8 cellular contexts compared by ENCODE assay signal in genomic region chr1:15501208-15502032, GRCh38. TPM values are rescaled to one million over a fixed set of nuclear protein-coding genes. Genes with fewer than 3 reads are reported as not detected.
A peak's percentile ranks its signal among the peaks of the same experiment; 100 is the strongest.
DNase-seq lines count a peak whose midpoint lies in the region; ATAC-seq, FAIRE-seq and TF ChIP-seq lines count a peak whose summit lies in the region.

No MANE protein-coding gene starts in this region.

- H3K56ac ChIP-seq in H1 (replicated peaks; ENCODE audit: insufficient read length, low read depth, low read length), result no peak overlapping the region

- no peak overlapping the region for H2BK15ac ChIP-seq in H1 (ENCODE audit: low read length)

- H2BK120ac ChIP-seq in H1 (replicated peaks; ENCODE audit: low read depth, low read length), result no peak overlapping the region

- no peak overlapping the region for H3K23ac ChIP-seq in H1 (ENCODE audit: insufficient read length)

- peak; percentile 64 to 79 for TF ChIP-seq RAD21 in H1 (IDR thresholded peaks at IDR 0.05 in 1 of 2, conservative IDR thresholded peaks at IDR 0.05 in 1 of 2; ENCODE audit: low read depth in 2 of 2, low read length in 2 of 2)

- peaks cover 22% of the 10 kb centered on the region for H3K36me3 Mint-ChIP-seq in activated CD4-positive, alpha-beta T cell treated with anti-CD3 and anti-CD28 coated beads, Interleukin-2, amount 10 ng/mL, durations not matched to agents 24 days and 14 days (ENCODE audit: low read depth)

- H4K5ac ChIP-seq in H1 (ENCODE audit: insufficient read length, low read depth, low read length), result no peak overlapping the region

- no peaks in the 10 kb centered on the region for H3K9me3 Mint-ChIP-seq in activated CD4-positive, alpha-beta T cell treated with anti-CD3 and anti-CD28 coated beads, Interleukin-2, amount 10 ng/mL, durations not matched to agents 24 days and 14 days

- no peak overlapping the region for H3K18ac ChIP-seq in H1 (ENCODE audit: extremely low read depth, low read length)

- H3K27ac ChIP-seq in GM23248 (no peak overlapping the region), H1 (ENCODE audit: low read depth, low read length) (no peak overlapping the region), testis (no peak overlapping the region)

- TF ChIP-seq CTCF in H1 (IDR thresholded peaks at IDR 0.05; ENCODE audit: control extremely low read depth in 1 of 3, insufficient read depth in 1 of 3, low read depth in 1 of 3, low read length in 3 of 3) (peak; percentile 76 to 97 (median 90)), mucosa of descending colon (IDR thresholded peaks at IDR 0.05) (peak; percentile 48), testis (IDR thresholded peaks at IDR 0.05) (peak; percentile 38 to 75 (median 60))

- no peak overlapping the region for H3K14ac ChIP-seq in H1 (ENCODE audit: insufficient read length)

- in situ Hi-C loops in GM23248 (cut with MboI), result no loop called here

- DNase-seq in AG08395 (ENCODE audit: low spot score) (peak; percentile 63), GM23248 (peak; percentile 80), NCI-H446 (lab: John Stamatoyannopoulos, UW) (peak; percentile 27 to 65), H1 (ENCODE audit: low read depth in 1 of 2, low spot score in 2 of 2) (peak; percentile 27 to 90), mucosa of descending colon (peak in 2 of 3 donors; percentile 77 to 82), testis (peak; percentile 82)
- DNase-seq in activated CD4-positive, alpha-beta T cell treated with anti-CD3 and anti-CD28 coated beads, Interleukin-2, amount 10 ng/mL, durations not matched to agents 24 days and 14 days, result peak; percentile 86

- H3K36me3 ChIP-seq in GM23248 (ENCODE audit: low read depth) (no peaks in the 10 kb centered on the region), H1 (ENCODE audit: control insufficient read depth in 2 of 4, insufficient read depth in 4 of 4, low read length in 3 of 4) (peaks cover 0 to 8% (median 2%) of the 10 kb centered on the region in 4 experiments; a peak in 3 of 8 replicates), mucosa of descending colon (ENCODE audit: low read depth) (no peaks in the 10 kb centered on the region), testis (ENCODE audit: low read depth, missing control alignments) (no peaks in the 10 kb centered on the region)

- no peaks in the 10 kb centered on the region for H3K9me3 ChIP-seq in GM23248 (ENCODE audit: low read depth)
- H3K9me3 ChIP-seq in H1 (ENCODE audit: insufficient read depth in 2 of 2, low read depth in 1 of 2, low read length in 1 of 2), result no peaks in the 10 kb centered on the region
- H3K9me3 ChIP-seq in mucosa of descending colon, result peaks cover 5% of the 10 kb centered on the region
- H3K9me3 ChIP-seq in testis, result no peaks in the 10 kb centered on the region

- FAIRE-seq in H1 (lab: Jason Lieb, UNC), result no peak

- no peak overlapping the region for H3K27ac Mint-ChIP-seq in activated CD4-positive, alpha-beta T cell treated with anti-CD3 and anti-CD28 coated beads, Interleukin-2, amount 10 ng/mL, durations not matched to agents 24 days and 14 days

- POLR2A ChIA-PET in H1 (lab: Charles Lee; ENCODE audit: partially characterized antibody), result no interaction called here

- H2AK5ac ChIP-seq in H1 (ENCODE audit: low read depth, low read length), result no peak overlapping the region

- H3K4me3 ChIP-seq in GM23248, result no peak overlapping the region
- H3K4me3 ChIP-seq in H1 (ENCODE audit: extremely low read depth in 1 of 4, insufficient read depth in 2 of 4, low read depth in 3 of 4, low read length in 4 of 4), result no peak overlapping the region
- H3K4me3 ChIP-seq in mucosa of descending colon, result no peak overlapping the region
- no peak overlapping the region for H3K4me3 ChIP-seq in testis

- H3F3A ChIP-seq in GM23248 (ENCODE audit: insufficient read depth), result no peaks in the 10 kb centered on the region

- H3K9me2 ChIP-seq in GM23248 (ENCODE audit: insufficient read depth), result no peaks in the 10 kb centered on the region

- H3K4ac ChIP-seq in H1 (replicated peaks; ENCODE audit: insufficient read length, low read depth, low read length), result no peak overlapping the region

- H3K23me2 ChIP-seq in H1 (ENCODE audit: low read depth, low read length), result no peaks in the 10 kb centered on the region

- H3K79me2 ChIP-seq in GM23248 (ENCODE audit: insufficient read depth) (no peaks in the 10 kb centered on the region), H1 (ENCODE audit: control insufficient read depth in 1 of 2, insufficient read depth in 2 of 2, low read length in 2 of 2) (0 out of 4 replicates have a peak, but pooled peaks cover 0 to under 1% of the 10 kb centered on the region in 2 experiments)

- H3K27me3 Mint-ChIP-seq in activated CD4-positive, alpha-beta T cell treated with anti-CD3 and anti-CD28 coated beads, Interleukin-2, amount 10 ng/mL, durations not matched to agents 24 days and 14 days, result no peaks in the 10 kb centered on the region

- H3K4me3 Mint-ChIP-seq in activated CD4-positive, alpha-beta T cell treated with anti-CD3 and anti-CD28 coated beads, Interleukin-2, amount 10 ng/mL, durations not matched to agents 24 days and 14 days, result no peak overlapping the region

- ATAC-seq in mucosa of descending colon, result peak; percentile 74
- no peak for ATAC-seq in HG03521 (IDR thresholded peaks at IDR 0.05; ENCODE audit: unreplicated experiment)

- no peak overlapping the region for H2AFZ ChIP-seq in GM23248
- H2AFZ ChIP-seq in H1 (ENCODE audit: low read length), result no peak overlapping the region

- H2BK20ac ChIP-seq in H1 (ENCODE audit: low read length), result no peak overlapping the region

- WGBS in GM23248 (ENCODE audit: low coverage in 1 of 2, low lambda C conversion rate in 2 of 2, missing lambda C conversion rate in 2 of 2), 2 experiments, result 62 to 63% methylated on average over 17 of the region's 17 CpGs
- WGBS in H1 (ENCODE audit: extremely low coverage in 1 of 2, insufficient coverage in 1 of 2, insufficient read length in 1 of 2, insufficient replicate concordance in 2 of 2, low coverage in 1 of 2, low lambda C conversion rate in 2 of 2, missing lambda C conversion rate in 1 of 2), 2 experiments, result 58% methylated on average over 17 of the region's 17 CpGs; no CpG with 5 or more reads in 1 of the 2 experiments
- 74 to 75% methylated on average over 17 of the region's 17 CpGs for WGBS in testis, 2 donors

- TF ChIP-seq POLR2A in H1 (IDR thresholded peaks at IDR 0.05; ENCODE audit: control extremely low read depth in 1 of 2, low read depth in 2 of 2, low read length in 2 of 2) (no peak), testis (IDR thresholded peaks at IDR 0.05) (no peak)

- H3K4me1 ChIP-seq in GM23248 (ENCODE audit: insufficient read depth) (no peaks in the 10 kb centered on the region), H1 (replicated peaks in 1 of 4; ENCODE audit: control insufficient read depth in 3 of 4, insufficient read depth in 4 of 4, low read length in 3 of 4) (peaks cover 0 to 1% (median under 1%) of the 10 kb centered on the region in 4 experiments; a peak in 4 of 7 replicates), mucosa of descending colon (ENCODE audit: low read depth) (no peaks in the 10 kb centered on the region), testis (no peaks in the 10 kb centered on the region)

- no peaks in the 10 kb centered on the region for H4K20me1 ChIP-seq in GM23248 (ENCODE audit: insufficient read depth)
- H4K20me1 ChIP-seq in H1 (replicated peaks in 1 of 2; ENCODE audit: control insufficient read depth in 1 of 2, insufficient read depth in 2 of 2, low read length in 2 of 2), result no peaks in the 10 kb centered on the region

- intact Hi-C loops in activated CD4-positive, alpha-beta T cell treated with anti-CD3 and anti-CD28 coated beads, Interleukin-2, amount 10 ng/mL, durations not matched to agents 24 days and 14 days (cut with micrococcal nuclease), result no loop called here
- intact Hi-C loops in mucosa of descending colon (cut with DNase I, micrococcal nuclease) (no loop called here), testis (cut with DNase I; ENCODE audit: low total_unique reads) (no loop called here)

- no peaks in the 10 kb centered on the region for H3K27me3 ChIP-seq in GM23248 (replicated peaks; ENCODE audit: insufficient read depth)
- H3K27me3 ChIP-seq in H1 (replicated peaks in 1 of 4; ENCODE audit: control insufficient read depth in 3 of 4, extremely low read depth in 1 of 4, insufficient read depth in 3 of 4, low read length in 3 of 4), result no peaks in the 10 kb centered on the region
- no peaks in the 10 kb centered on the region for H3K27me3 ChIP-seq in testis

- H3K9ac ChIP-seq in GM23248, result no peak overlapping the region
- no peak overlapping the region; a peak in 1 of 7 replicates for H3K9ac ChIP-seq in H1 (replicated peaks in 1 of 4; ENCODE audit: extremely low read depth in 1 of 4, low read depth in 3 of 4, low read length in 3 of 4)

- H4K8ac ChIP-seq in H1 (ENCODE audit: extremely low read depth, insufficient read depth, low read length), result no peak overlapping the region

- TF ChIP-seq EP300 in H1 (IDR thresholded peaks at IDR 0.05; ENCODE audit: borderline replicate concordance in 1 of 2, low read depth in 2 of 2, low read length in 2 of 2), result no peak

- no peaks in the 10 kb centered on the region for H3K4me1 Mint-ChIP-seq in activated CD4-positive, alpha-beta T cell treated with anti-CD3 and anti-CD28 coated beads, Interleukin-2, amount 10 ng/mL, durations not matched to agents 24 days and 14 days

- no peak overlapping the region for H2BK12ac ChIP-seq in H1 (ENCODE audit: low read depth, low read length)

- H3K79me1 ChIP-seq in H1 (ENCODE audit: low read depth, low read length), result no peaks in the 10 kb centered on the region

- no peak overlapping the region for H4K91ac ChIP-seq in H1 (replicated peaks; ENCODE audit: insufficient read length, low read length)

- H3K4me2 ChIP-seq in GM23248 (ENCODE audit: unreplicated experiment), result no peak overlapping the region
- H3K4me2 ChIP-seq in H1 (ENCODE audit: insufficient read depth in 1 of 2, low read depth in 2 of 2, low read length in 2 of 2), result no peak overlapping the region

- CTCF ChIA-PET in H1 (lab: Charles Lee; ENCODE audit: partially characterized antibody), result interaction anchor here (0.6 to 2.1 kb wide), 11 partner anchors 10 to 1342 kb away, joined by 3 to 5 read pairs (median 3); partner anchors contain the start of gene DNAJC16

- 0 out of 2 replicates have a peak overlapping the region, but pooled peaks have one; percentile 19 for H2BK5ac ChIP-seq in H1 (ENCODE audit: low read depth, low read length)

RNA-seq across cellular contexts. Expression of gene CASP9, which starts 22.6 kb away (rescaled TPM):
- 15.8 and 18.5 TPM in 2 replicates for total RNA-seq in GM23248 (2014; rRNA removed; shearing (Covaris generic))
- polyA plus RNA-seq in GM23248 (2016; fragmentation: Nextera tagmentation; extraction: Ambion mirVana) (6.7 and 7.6 TPM in 2 replicates), H1 (2011; rRNA removed) (32.2 and 36.3 TPM in 2 replicates), testis (ENCODE audit: insufficient read depth, low read depth, low replicate concordance) (33.8 TPM)
- 15.7 and 17.3 TPM in 2 replicates for total RNA-seq in activated CD4-positive, alpha-beta T cell treated with anti-CD3 and anti-CD28 coated beads, Interleukin-2, amount 10 ng/mL, durations not matched to agents 24 days and 14 days
- 14.8 and 15.2 TPM in 2 replicates for total RNA-seq in H1 (2021; fragmentation: NEBNext Ultra II Directional; extraction: Animal tissue kit (Norgen Biotek cat#: 25700))
- polyA plus RNA-seq in H1 (2011; cell fraction: cytosol; rRNA removed), result 27.8 TPM
- 31.7 TPM for polyA plus RNA-seq in H1 (2011; cell fraction: nucleus; rRNA removed)
- 17.4 to 21.0 TPM (median 19.5 TPM) in 4 replicates for polyA plus RNA-seq in H1 (2012, experiment 1 of 2)
- polyA plus RNA-seq in H1 (2012, experiment 2 of 2), result 22.4 TPM
- 8.8 TPM for polyA plus RNA-seq in H1 (2013, experiment 1 of 2)
- polyA plus RNA-seq in H1 (2013, experiment 2 of 2), result 8.2 TPM
- 27.1 and 35.0 TPM in 2 replicates for polyA minus RNA-seq in H1 (2011; rRNA and poly(A)+ RNA removed)
- polyA minus RNA-seq in H1 (2011; cell fraction: cytosol; rRNA and poly(A)+ RNA removed), result 14.0 TPM
- polyA minus RNA-seq in H1 (2011; cell fraction: nucleus; rRNA and poly(A)+ RNA removed), result 12.4 TPM
- total RNA-seq in mucosa of descending colon (10 to 100 TPM; 14.2 to 16.0 (median 15.2) TPM), testis (10 to 100 TPM; 34.8 to 48.5 TPM)

RNA-seq across cellular contexts. Expression of gene DNAJC16, which starts 25.2 kb away (rescaled TPM):
- 21.8 and 22.5 TPM in 2 replicates for total RNA-seq in GM23248 (2014; rRNA removed; shearing (Covaris generic))
- 10.0 and 10.2 TPM in 2 replicates for polyA plus RNA-seq in GM23248 (2016; fragmentation: Nextera tagmentation; extraction: Ambion mirVana)
- 15.4 and 16.3 TPM in 2 replicates for total RNA-seq in activated CD4-positive, alpha-beta T cell treated with anti-CD3 and anti-CD28 coated beads, Interleukin-2, amount 10 ng/mL, durations not matched to agents 24 days and 14 days
- total RNA-seq in H1 (2021; fragmentation: NEBNext Ultra II Directional; extraction: Animal tissue kit (Norgen Biotek cat#: 25700)), result 20.6 and 23.3 TPM in 2 replicates
- polyA plus RNA-seq in H1 (2011; rRNA removed), result 4.8 and 7.9 TPM in 2 replicates
- 6.4 TPM for polyA plus RNA-seq in H1 (2011; cell fraction: cytosol; rRNA removed)
- 5.9 TPM for polyA plus RNA-seq in H1 (2011; cell fraction: nucleus; rRNA removed)
- 7.6 to 9.5 TPM (median 9.1 TPM) in 4 replicates for polyA plus RNA-seq in H1 (2012, experiment 1 of 2)
- 1.0 TPM for polyA plus RNA-seq in H1 (2012, experiment 2 of 2)
- polyA plus RNA-seq in H1 (2013, experiment 1 of 2), result 16.0 TPM
- polyA plus RNA-seq in H1 (2013, experiment 2 of 2), result 16.2 TPM
- polyA minus RNA-seq in H1 (2011; rRNA and poly(A)+ RNA removed), result 20.6 and 43.0 TPM in 2 replicates
- polyA minus RNA-seq in H1 (2011; cell fraction: cytosol; rRNA and poly(A)+ RNA removed), result 18.4 TPM
- 19.3 TPM for polyA minus RNA-seq in H1 (2011; cell fraction: nucleus; rRNA and poly(A)+ RNA removed)
- 10 to 100 TPM; 23.7 to 27.7 (median 23.8) TPM for total RNA-seq in mucosa of descending colon
- total RNA-seq in testis, result 10 to 100 TPM; 24.3 to 32.1 TPM
- 19.9 TPM for polyA plus RNA-seq in testis (ENCODE audit: insufficient read depth, low read depth, low replicate concordance)

RNA-seq across cellular contexts. Expression of gene CELA2B, which starts 25.5 kb away (rescaled TPM):
- not detected in 2 replicates for total RNA-seq in GM23248 (2014; rRNA removed; shearing (Covaris generic))
- polyA plus RNA-seq in GM23248 (2016; fragmentation: Nextera tagmentation; extraction: Ambion mirVana) (not detected in 2 replicates), H1 (2011; rRNA removed) (not detected in 2 replicates), testis (ENCODE audit: insufficient read depth, low read depth, low replicate concordance) (2.7 TPM)
- total RNA-seq in activated CD4-positive, alpha-beta T cell treated with anti-CD3 and anti-CD28 coated beads, Interleukin-2, amount 10 ng/mL, durations not matched to agents 24 days and 14 days, result not detected in 2 replicates
- not detected in 2 replicates for total RNA-seq in H1 (2021; fragmentation: NEBNext Ultra II Directional; extraction: Animal tissue kit (Norgen Biotek cat#: 25700))
- polyA plus RNA-seq in H1 (2011; cell fraction: cytosol; rRNA removed), result not detected
- polyA plus RNA-seq in H1 (2011; cell fraction: nucleus; rRNA removed), result not detected
- polyA plus RNA-seq in H1 (2012, experiment 1 of 2), result not detected in 4 replicates
- not detected for polyA plus RNA-seq in H1 (2012, experiment 2 of 2)
- polyA plus RNA-seq in H1 (2013, experiment 1 of 2), result not detected
- not detected for polyA plus RNA-seq in H1 (2013, experiment 2 of 2)
- polyA minus RNA-seq in H1 (2011; rRNA and poly(A)+ RNA removed), result not detected in 2 replicates
- not detected for polyA minus RNA-seq in H1 (2011; cell fraction: cytosol; rRNA and poly(A)+ RNA removed)
- polyA minus RNA-seq in H1 (2011; cell fraction: nucleus; rRNA and poly(A)+ RNA removed), result not detected
- total RNA-seq in mucosa of descending colon (not detected), testis (1 to 10 TPM; 3.3 to 3.7 TPM)

RNA-seq across cellular contexts. Expression of gene CELA2A, which starts 44.9 kb away (rescaled TPM):
- total RNA-seq in GM23248 (2014; rRNA removed; shearing (Covaris generic)), result not detected in 2 replicates
- polyA plus RNA-seq in GM23248 (2016; fragmentation: Nextera tagmentation; extraction: Ambion mirVana), result not detected in 2 replicates
- not detected in 2 replicates for total RNA-seq in activated CD4-positive, alpha-beta T cell treated with anti-CD3 and anti-CD28 coated beads, Interleukin-2, amount 10 ng/mL, durations not matched to agents 24 days and 14 days
- not detected in 2 replicates for total RNA-seq in H1 (2021; fragmentation: NEBNext Ultra II Directional; extraction: Animal tissue kit (Norgen Biotek cat#: 25700))
- polyA plus RNA-seq in H1 (2011; rRNA removed), result not detected in 2 replicates
- not detected for polyA plus RNA-seq in H1 (2011; cell fraction: cytosol; rRNA removed)
- polyA plus RNA-seq in H1 (2011; cell fraction: nucleus; rRNA removed), result not detected
- polyA plus RNA-seq in H1 (2012, experiment 1 of 2), result not detected in 4 replicates
- not detected for polyA plus RNA-seq in H1 (2012, experiment 2 of 2)
- polyA plus RNA-seq in H1 (2013, experiment 1 of 2), result not detected
- polyA plus RNA-seq in H1 (2013, experiment 2 of 2), result not detected
- polyA minus RNA-seq in H1 (2011; rRNA and poly(A)+ RNA removed), result not detected in 2 replicates
- not detected for polyA minus RNA-seq in H1 (2011; cell fraction: cytosol; rRNA and poly(A)+ RNA removed)
- polyA minus RNA-seq in H1 (2011; cell fraction: nucleus; rRNA and poly(A)+ RNA removed), result not detected
- not detected for total RNA-seq in mucosa of descending colon
- total RNA-seq in testis, result 1 to 10 TPM; 3.7 to 4.8 TPM
- polyA plus RNA-seq in testis (ENCODE audit: insufficient read depth, low read depth, low replicate concordance), result 2.4 TPM
